ENCODE assay signal across 30 cellular contexts in genomic region chr13:27419333-27419732, GRCh38. TPM values are rescaled to one million over a fixed set of nuclear protein-coding genes. Genes with fewer than 3 reads are reported as not detected.
DNase-seq lines count a peak whose midpoint lies in the region; ATAC-seq and TF ChIP-seq lines count a peak whose summit lies in the region.
"Had no signal": no experiment of that assay in that cellular context is flagged by ENCODE, and none has a peak within 500 bp of the region (broad histone marks: within the 10 kb centered on the region; RNA-seq: fewer than 3 reads in every experiment).

No MANE protein-coding gene starts in this region.

- H3K27ac ChIP-seq in PC-3 (ENCODE audit: low read length) = no peak overlapping the region
- H3K27ac ChIP-seq: A549, colonic mucosa, epithelial cell of prostate, neutrophil, right atrium auricular region, spleen, tibial artery, vagina had no signal

- CTCF ChIA-PET in PC-3 (lab: Charles Lee) = no interaction called here

- peaks cover 5% of the 10 kb centered on the region; the same call in 1 of the 2 replicates for H3K27me3 ChIP-seq in PC-3 (ENCODE audit: low read length)
- H3K27me3 ChIP-seq: colonic mucosa, neutrophil, right atrium auricular region, spleen, tibial artery, vagina had no signal

- no peaks in the 10 kb centered on the region for H3K9me2 ChIP-seq in PC-3 (replicated peaks; ENCODE audit: low read length)

- ATAC-seq in PC-3 = no peak
- ATAC-seq: A549, HCT116, left ventricle myocardium superior had no signal

- H2AFZ ChIP-seq in PC-3 (ENCODE audit: low read length) = no peak overlapping the region

- DNase-seq in AG08395 (ENCODE audit: low spot score) (peak; percentile 22), ELR (ENCODE audit: low read depth) (peak; percentile 55), PC-3 (peak; percentile 45), fibroblast of peridontal ligament (ENCODE audit: extremely low read depth) (peak; percentile 14), germinal center (ENCODE audit: low spot score) (no peak), dermis blood vessel endothelial cell (no peak), NCI-H510A (lab: John Stamatoyannopoulos, UW) (no peak)
- DNase-seq in activated CD4-positive, alpha-beta T cell treated with anti-CD3 and anti-CD28 coated beads for 4 hours = no peak
- DNase-seq: activated CD4-positive, alpha-beta memory T cell treated with anti-CD3 and anti-CD28 coated beads, Interleukin-2, amount 10 ng/mL, durations not matched to agents 7 days and 5 days; activated CD4-positive, CD25-positive, alpha-beta regulatory T cell treated with anti-CD3 and anti-CD28 coated beads, Interleukin-2, amount 50 U/mL, for 72 hours; CD4-positive, alpha-beta memory T cell; colonic mucosa; DMS 273 treated with DMSO at 0.1 percent for 48 hours; effector CD8-positive, alpha-beta T cell; islet precursor cell; left ventricle myocardium superior; naive B cell; NCI-H1930; NCI-H526; posterior cingulate gyrus; SHP77 treated with DMSO at 0.1 percent for 48 hours; spleen; stimulated activated CD8-positive, alpha-beta memory T cell treated with anti-CD3 and anti-CD28 coated beads, Interleukin-4, amount 100 ng/mL, for 48 hours; tibial artery had no signal

- TF ChIP-seq CTCF in PC-3 (conservative IDR thresholded peaks at IDR 0.05; ENCODE audit: low read depth, low read length) = no peak

- H3K9ac ChIP-seq in PC-3 (ENCODE audit: low read length) = no peak overlapping the region

- H3K4me2 ChIP-seq in PC-3 (ENCODE audit: low read length) = no peak overlapping the region
- H3K4me2 ChIP-seq: A549 had no signal

- H4K20me1 ChIP-seq in PC-3 (ENCODE audit: low read length) = no peaks in the 10 kb centered on the region

- H3K4me3 ChIP-seq in PC-3 (ENCODE audit: low read length) = no peak overlapping the region
- H3K4me3 ChIP-seq: A549, colonic mucosa, right atrium auricular region, spleen, tibial artery, vagina had no signal

- POLR2A ChIA-PET in PC-3 (lab: Charles Lee; ENCODE audit: unreplicated experiment) = no interaction called here

- peaks cover 5% of the 10 kb centered on the region; the same call in 1 of the 2 replicates for H3K4me1 ChIP-seq in PC-3 (ENCODE audit: insufficient read depth, low read length)
- H3K4me1 ChIP-seq: A549, colonic mucosa had no signal

- no peaks in the 10 kb centered on the region for H3F3A ChIP-seq in PC-3 (ENCODE audit: low read length, unreplicated experiment)

- H3K79me2 ChIP-seq in PC-3 (ENCODE audit: low read length) = no peaks in the 10 kb centered on the region

- BruUV-seq in PC-3 (replicated peaks; lab: Mats Ljungman, UMichigan) = no TSS peak

- no peaks in the 10 kb centered on the region for H3K9me3 ChIP-seq in PC-3 (ENCODE audit: low read length)
- H3K9me3 ChIP-seq: A549, colonic mucosa, neutrophil, right atrium auricular region, spleen, tibial artery, vagina had no signal

- no peaks in the 10 kb centered on the region for H3K36me3 ChIP-seq in PC-3 (ENCODE audit: low read depth, low read length)
- H3K36me3 ChIP-seq: colonic mucosa, neutrophil, right atrium auricular region, spleen, tibial artery, vagina had no signal

- intact Hi-C loops in PC-3 (cut with micrococcal nuclease) = no loop called here

RNA-seq across cellular contexts. Expression of gene GTF3A, which starts 5.1 kb away (rescaled TPM):
- total RNA-seq in PC-3 (2014; rRNA removed) (174 and 201 TPM in 2 replicates), dermis blood vessel endothelial cell (110 and 146 TPM in 2 replicates)

RNA-seq across cellular contexts. Expression of gene MTIF3, which starts 31.0 kb away (rescaled TPM):
- total RNA-seq in PC-3 (2014; rRNA removed) (28.2 and 43.9 TPM in 2 replicates), dermis blood vessel endothelial cell (55.0 and 70.1 TPM in 2 replicates)

Comparison
In these comparisons a context has a peak if more than half of its experiments do, and no peak if none do; other contexts are left out.
1. DNase-seq: peak in AG08395 (single experiment), ELR (single experiment), PC-3 (single experiment) and fibroblast of peridontal ligament (single experiment); none in germinal center (single experiment), dermis blood vessel endothelial cell (single experiment), NCI-H510A (single experiment) and activated CD4-positive, alpha-beta T cell treated with anti-CD3 and anti-CD28 coated beads for 4 hours (0 of 2).